ENCODE assay signal across 12 cellular contexts in the genomic region with DNA sequence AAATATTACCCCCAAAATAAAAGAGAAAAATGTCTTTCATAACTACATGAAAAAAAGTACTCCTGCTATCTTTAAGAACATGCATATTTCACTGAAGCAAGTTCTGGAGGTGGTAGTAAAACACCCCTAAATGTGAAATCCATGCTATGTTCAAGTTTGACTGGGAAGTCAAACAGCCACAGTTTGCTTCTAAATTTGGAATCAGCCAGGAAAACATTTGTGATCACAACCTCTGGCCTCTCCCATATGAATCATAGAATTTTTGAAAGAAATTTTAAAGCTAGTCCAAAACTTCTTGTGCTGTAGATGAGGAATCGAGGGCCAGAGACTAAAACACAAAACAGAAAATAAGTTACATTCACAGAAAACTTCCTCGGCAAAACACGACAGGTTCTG. TPM values are rescaled to one million over a fixed set of nuclear protein-coding genes. Genes with fewer than 3 reads are reported as not detected.
DNase-seq lines count a peak whose midpoint lies in the region; ATAC-seq and TF ChIP-seq lines count a peak whose summit lies in the region.
"Had no signal": no experiment of that assay in that cellular context is flagged by ENCODE, and none has a peak within 500 bp of the region (broad histone marks: within the 10 kb centered on the region; RNA-seq: fewer than 3 reads in every experiment).

No MANE protein-coding gene starts in this region.

- WGBS in transverse colon (ENCODE audit: low coverage in 1 of 2), 2 donors = 26 to 43% methylated on average over 3 of the region's 3 CpGs

- no peak for TF ChIP-seq EP300 in transverse colon (IDR thresholded peaks at IDR 0.05; ENCODE audit: low read depth)

- H3K4me3 ChIP-seq in OCI-LY3 (ENCODE audit: low read length) (peak overlapping the region; percentile 42), coronary artery (peak overlapping the region; percentile 83), transverse colon (peak overlapping the region in 1 of 4 donors; percentile 13)

- no peak overlapping the region for H3K27ac ChIP-seq in OCI-LY3 (ENCODE audit: low read length)
- H3K27ac ChIP-seq in coronary artery = peak overlapping the region; percentile 92 to 96
- H3K27ac ChIP-seq in transverse colon = peak overlapping the region; percentile 85 to 89 (median 86)
- H3K27ac ChIP-seq: HL-60 had no signal

- H3K4me1 ChIP-seq in OCI-LY3 (ENCODE audit: low read length) = peaks cover 38% of the 10 kb centered on the region
- H3K4me1 ChIP-seq in transverse colon = peaks cover 41 to 86% (median 55%) of the 10 kb centered on the region in 4 donors

- in situ Hi-C loops in transverse colon (cut with MboI; ENCODE audit: low pct_ligation_motif_present in 1 of 4, low pct_unique_long_range_greater_than_20kb in 1 of 4, low sequenced_read_pairs in 3 of 4) = no loop called here

- DNase-seq in coronary artery (ENCODE audit: low spot score) = no peak
- DNase-seq in midbrain (lab: John Stamatoyannopoulos, UW) = peak; percentile 54
- no peak for DNase-seq in transverse colon
- DNase-seq in NCI-H2029 (lab: John Stamatoyannopoulos, UW) = no peak
- DNase-seq in DMS153 (lab: John Stamatoyannopoulos, UW) = no peak
- DNase-seq in SIG-M5 treated with dmso at 0.1 percent for 504 hours (lab: John Stamatoyannopoulos, UW; ENCODE audit: unreplicated experiment) = no peak
- DNase-seq: cerebellar nuclear complex; islet precursor cell; stimulated activated naive CD8-positive, alpha-beta T cell treated with anti-CD3 and anti-CD28 coated beads, Interleukin-15, amount 100 ng/mL, for 72 hours had no signal

- H2AFZ ChIP-seq in OCI-LY3 (ENCODE audit: low read depth, low read length) = no peak overlapping the region

- H3K9me3 ChIP-seq in OCI-LY3 (ENCODE audit: insufficient read depth, low read length) = no peaks in the 10 kb centered on the region
- no peaks in the 10 kb centered on the region for H3K9me3 ChIP-seq in transverse colon

- ATAC-seq in GM21526 (IDR thresholded peaks at IDR 0.05; ENCODE audit: low FRiP score, unreplicated experiment) = no peak
- ATAC-seq: stimulated activated naive CD8-positive, alpha-beta T cell treated with anti-CD3 and anti-CD28 coated beads, Interleukin-15, amount 100 ng/mL, for 72 hours had no signal

- H3K79me2 ChIP-seq in OCI-LY3 (ENCODE audit: low read length) = no peaks in the 10 kb centered on the region

- H3K9ac ChIP-seq in OCI-LY3 (ENCODE audit: low read length) = no peak overlapping the region

- H3K36me3 ChIP-seq in OCI-LY3 (replicated peaks; ENCODE audit: low read depth, low read length) (no peaks in the 10 kb centered on the region), transverse colon (no peaks in the 10 kb centered on the region)

- TF ChIP-seq CTCF in OCI-LY3 (IDR thresholded peaks at IDR 0.05; ENCODE audit: low read depth, low read length) (no peak), coronary artery (IDR thresholded peaks at IDR 0.05) (no peak), transverse colon (IDR thresholded peaks at IDR 0.05) (no peak)

- no peaks in the 10 kb centered on the region for H4K20me1 ChIP-seq in OCI-LY3 (ENCODE audit: insufficient read depth, low read length)

- TF ChIP-seq POLR2A in transverse colon (IDR thresholded peaks at IDR 0.05) = no peak

- H3K27me3 ChIP-seq in OCI-LY3 (ENCODE audit: low read depth, low read length) (peaks cover 36% of the 10 kb centered on the region), transverse colon (no peaks in the 10 kb centered on the region)

- H3K4me2 ChIP-seq in OCI-LY3 (ENCODE audit: low read length) = peak overlapping the region; percentile 66

- intact Hi-C loops in transverse colon (cut with DNase I; ENCODE audit: low total_unique reads) = no loop called here

RNA-seq across cellular contexts. Expression of gene SORT1, which starts 6.6 kb away (rescaled TPM):
- total RNA-seq in transverse colon = 10 to 100 TPM; 53.5 to 79.3 (median 66.2) TPM

RNA-seq across cellular contexts. Expression of gene PSMA5, which starts 35.1 kb away (rescaled TPM):
- total RNA-seq in transverse colon = 10 to 100 TPM; 28.4 to 41.8 (median 33.3) TPM
